ENCODE assay signal across 1 cellular context in genomic region chr10:72354356-72355213, GRCh38.
A peak's percentile ranks its signal among the peaks of the same experiment; 100 is the strongest.
TF ChIP-seq lines count a peak whose summit lies in the region.

DNAJB12 (minus strand) TSS chr10:72354919; CDS start chr10:72354897, 22 bp downstream.

TF ChIP-seq in HepG2, 621 proteins besides CTCF, POLR2A, EP300 and RAD21 (continued from another document and continues in another):
- TF ChIP-seq USF2 (IDR thresholded peaks at IDR 0.05; ENCODE audit: low read depth, low read length) (peak; percentile 85), USF2 (CRISPR knock-in tag; IDR thresholded peaks at IDR 0.05; ENCODE audit: borderline replicate concordance) (peak; percentile 88), ZNF614 (CRISPR knock-in tag; IDR thresholded peaks at IDR 0.05; ENCODE audit: borderline replicate concordance) (no peak; the same call in 1 of the 2 replicates), KLF9 (CRISPR knock-in tag; IDR thresholded peaks at IDR 0.05; ENCODE audit: low read depth) (peak; percentile 53; the same call in 1 of the 2 replicates), SUZ12 (IDR thresholded peaks at IDR 0.05; ENCODE audit: low read depth, low read length) (peak; percentile 61), U2AF1 (optimal IDR thresholded peaks at IDR 0.05; ENCODE audit: low read depth, low read length) (no peak), CEBPG (CRISPR knock-in tag; IDR thresholded peaks at IDR 0.05) (peak; percentile 55; the same call in 1 of the 2 replicates), ZNF501 (CRISPR knock-in tag; IDR thresholded peaks at IDR 0.05) (peak; percentile 98), IRF2 (CRISPR knock-in tag; IDR thresholded peaks at IDR 0.05) (peak; percentile 88; the same call in 1 of the 2 replicates), TRIM22 (IDR thresholded peaks at IDR 0.05) (no peak), MIER2 (CRISPR knock-in tag; IDR thresholded peaks at IDR 0.05) (peak; percentile 38; the same call in 1 of the 2 replicates), SIN3A (IDR thresholded peaks at IDR 0.05; ENCODE audit: borderline replicate concordance, low read depth, low read length) (peak; percentile 79; the same call in 1 of the 2 replicates), MLXIP (CRISPR knock-in tag; IDR thresholded peaks at IDR 0.05; ENCODE audit: borderline replicate concordance) (0 out of 2 replicates have a peak, but pooled peaks have one; percentile 35), ELK4 (CRISPR knock-in tag; IDR thresholded peaks at IDR 0.05; ENCODE audit: borderline replicate concordance) (no peak), TAF15 (IDR thresholded peaks at IDR 0.05; ENCODE audit: low read depth, low read length, poor library complexity, severe bottlenecking) (peak; percentile 56), SMYD3 (CRISPR knock-in tag; IDR thresholded peaks at IDR 0.05) (0 out of 2 replicates have a peak, but pooled peaks have one; percentile 54), SMAD1 (CRISPR knock-in tag; IDR thresholded peaks at IDR 0.05; ENCODE audit: borderline replicate concordance, low read depth) (peak; percentile 56; the same call in 1 of the 2 replicates), ATM (IDR thresholded peaks at IDR 0.05; ENCODE audit: borderline replicate concordance) (no peak), ARID3A (IDR thresholded peaks at IDR 0.05; ENCODE audit: low read depth, low read length) (no peak), CREB1 (IDR thresholded peaks at IDR 0.05) (peak; percentile 97), CREB1 (CRISPR knock-in tag; IDR thresholded peaks at IDR 0.05) (peak; percentile 97), ZKSCAN8 (CRISPR knock-in tag; IDR thresholded peaks at IDR 0.05; ENCODE audit: borderline replicate concordance) (peak; percentile 37; the same call in 1 of the 2 replicates), ETV5 (CRISPR knock-in tag; IDR thresholded peaks at IDR 0.05; ENCODE audit: borderline replicate concordance) (peak; percentile 88), GZF1 (CRISPR knock-in tag; IDR thresholded peaks at IDR 0.05) (peak; percentile 100), ZFP41 (CRISPR knock-in tag; IDR thresholded peaks at IDR 0.05; ENCODE audit: borderline replicate concordance) (peak; percentile 83; the same call in 1 of the 2 replicates), TSC22D2 (CRISPR knock-in tag; IDR thresholded peaks at IDR 0.05; ENCODE audit: borderline replicate concordance) (no peak), TOPORS (CRISPR knock-in tag; IDR thresholded peaks at IDR 0.05) (peak; percentile 55; the same call in 1 of the 2 replicates), MYC (CRISPR knock-in tag; IDR thresholded peaks at IDR 0.05; ENCODE audit: borderline replicate concordance) (peak; percentile 73), ZNF513 (CRISPR knock-in tag; conservative IDR thresholded peaks at IDR 0.05) (0 out of 2 replicates have a peak, but pooled peaks have one; percentile 88), ZNF574 (CRISPR knock-in tag; IDR thresholded peaks at IDR 0.05) (peak; percentile 92), LBX2 (CRISPR knock-in tag; IDR thresholded peaks at IDR 0.05; ENCODE audit: borderline replicate concordance) (no peak), SMAD3 (CRISPR knock-in tag; IDR thresholded peaks at IDR 0.05) (peak; percentile 28; the same call in 1 of the 2 replicates), HIVEP1 (CRISPR knock-in tag; IDR thresholded peaks at IDR 0.05) (peak; percentile 57; the same call in 1 of the 2 replicates), ZFP91 (CRISPR knock-in tag; IDR thresholded peaks at IDR 0.05; ENCODE audit: borderline replicate concordance) (peak; percentile 95), ARID4A (CRISPR knock-in tag; IDR thresholded peaks at IDR 0.05; ENCODE audit: borderline replicate concordance) (peak; percentile 95), JUND (CRISPR knock-in tag; IDR thresholded peaks at IDR 0.05) (no peak), PHF21A (CRISPR knock-in tag; IDR thresholded peaks at IDR 0.05) (peak; percentile 69; the same call in 1 of the 2 replicates), HNRNPH1 (optimal IDR thresholded peaks at IDR 0.05; ENCODE audit: low read depth, low read length) (peak; percentile 34)
